In genomic region chr11:64918056-64918455, GRCh38 we compare ENCODE assay signal across 8 cellular contexts. TPM values are rescaled to one million over a fixed set of nuclear protein-coding genes. Genes with fewer than 3 reads are reported as not detected.
DNase-seq lines count a peak whose midpoint lies in the region; ATAC-seq and TF ChIP-seq lines count a peak whose summit lies in the region.

No MANE protein-coding gene starts in this region.

- no peaks in the 10 kb centered on the region for H3K27me3 Mint-ChIP-seq in memory B cell

- no peaks in the 10 kb centered on the region for H3K27me3 ChIP-seq in uterus

- peak in 1 of 4 experiments; percentile 20 for TF ChIP-seq CTCF in uterus (IDR thresholded peaks at IDR 0.05)

- peak; percentile 40 for DNase-seq in DMS 273 (lab: John Stamatoyannopoulos, UW; ENCODE audit: unreplicated experiment)
- DNase-seq in DMS 273 treated with DMSO at 0.1 percent for 48 hours (lab: John Stamatoyannopoulos, UW) = no peak
- peak; percentile 44 for DNase-seq in NCI-H69 (lab: John Stamatoyannopoulos, UW)
- DNase-seq in caudate nucleus (lab: John Stamatoyannopoulos, UW) = peak in 1 of 61 donors; percentile 12
- DNase-seq in memory B cell (ENCODE audit: low spot score in 2 of 2) = no peak
- no peak for DNase-seq in uterus
- no peak for DNase-seq in stimulated activated CD4-positive, alpha-beta T cell treated with anti-CD3 and anti-CD28 coated beads, Interleukin-4, amount 100 ng/mL, for 1 hour

- peak overlapping the region; percentile 88 for H3K27ac ChIP-seq in caudate nucleus (ENCODE audit: low read depth, low read length)
- H3K27ac ChIP-seq in uterus = peak overlapping the region; percentile 87 to 95

- no peaks in the 10 kb centered on the region for H3K4me1 ChIP-seq in uterus

- peaks cover under 1% of the 10 kb centered on the region for H3K36me3 Mint-ChIP-seq in memory B cell

- no peaks in the 10 kb centered on the region for H3K9me3 Mint-ChIP-seq in memory B cell

- H3K27ac Mint-ChIP-seq in memory B cell = peak overlapping the region; percentile 94

- no peak for TF ChIP-seq POLR2A in uterus (IDR thresholded peaks at IDR 0.05)

- H3K9me3 ChIP-seq in uterus = no peaks in the 10 kb centered on the region

- peak overlapping the region; percentile 45 to 81 for H3K4me3 ChIP-seq in uterus

- peak overlapping the region; percentile 84 for H3K4me3 Mint-ChIP-seq in memory B cell

- intact Hi-C loops in uterus (cut with DNase I; ENCODE audit: low total_unique reads) = no loop called here

- no peaks in the 10 kb centered on the region for H3K36me3 ChIP-seq in uterus

- ATAC-seq in memory B cell (ENCODE audit: low read depth) = no peak
- ATAC-seq in GM18502 (IDR thresholded peaks at IDR 0.05; ENCODE audit: poor library complexity, unreplicated experiment) = no peak

- H3K4me1 Mint-ChIP-seq in memory B cell = peaks cover 15% of the 10 kb centered on the region

RNA-seq across cellular contexts. Expression of gene ATG2A, which starts 1.0 kb away (rescaled TPM):
- total RNA-seq in uterus = 10 to 100 TPM in 3 of 4 donors, 1 to 10 TPM in 1; 6.8 to 39.6 (median 18.4) TPM

RNA-seq across cellular contexts. Expression of gene PPP2R5B, which starts 6.4 kb away (rescaled TPM):
- 10 to 100 TPM in 2 of 4 donors, 1 to 10 TPM in 2; 6.7 to 23.4 (median 13.0) TPM for total RNA-seq in uterus

RNA-seq across cellular contexts. Expression of gene GPHA2, which starts 17.6 kb away (rescaled TPM):
- not detected for total RNA-seq in uterus

RNA-seq across cellular contexts. Expression of gene EHD1, which starts 39.6 kb away (rescaled TPM):
- total RNA-seq in uterus = 10 to 100 TPM in 3 of 4 donors, 1 to 10 TPM in 1; 3.5 to 78.7 (median 36.9) TPM

RNA-seq across cellular contexts. Expression of gene MAJIN, which starts 53.9 kb away (rescaled TPM):
- under 1 TPM in 1 of 4 donors, not detected in 3; under 0.01 TPM for total RNA-seq in uterus

Comparison
In these comparisons a context has a peak if more than half of its experiments do, and no peak if none do; other contexts are left out.
1. DNase-seq: peak in DMS 273 (single experiment) and NCI-H69 (single experiment); none in DMS 273 treated with DMSO at 0.1 percent for 48 hours (single experiment), memory B cell (0 of 2), uterus (0 of 2) and stimulated activated CD4-positive, alpha-beta T cell treated with anti-CD3 and anti-CD28 coated beads, Interleukin-4, amount 100 ng/mL, for 1 hour (single experiment).